In the genomic region with DNA sequence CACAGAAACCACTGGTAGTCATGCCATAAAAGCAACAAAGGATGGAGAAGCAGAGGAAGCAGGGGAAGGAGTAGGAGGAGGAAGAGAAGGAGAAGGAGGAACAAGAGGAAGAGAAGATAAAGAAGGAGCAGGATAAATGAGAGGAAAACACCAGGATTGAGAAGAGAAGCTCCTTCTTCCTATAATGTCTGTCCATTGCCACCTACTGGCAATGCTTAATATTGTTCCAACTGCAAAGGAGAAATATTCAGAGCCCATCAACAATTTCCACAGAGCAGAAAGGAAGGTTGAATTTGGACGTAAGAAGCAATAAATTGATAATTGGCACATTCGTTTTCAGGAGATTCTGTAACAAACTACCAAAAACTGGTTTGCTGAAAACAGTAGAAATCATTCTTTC, we compare ENCODE assay signal across 8 cellular contexts.
DNase-seq lines count a peak whose midpoint lies in the region; ATAC-seq and TF ChIP-seq lines count a peak whose summit lies in the region.

No MANE protein-coding gene starts in this region.

- peak; percentile 34 for DNase-seq in Ammon's horn (ENCODE audit: low spot score)
- no peak for DNase-seq in PC-9
- peak; percentile 30 to 65 for DNase-seq in foreskin fibroblast
- no peak for DNase-seq in hippocampal formation (lab: John Stamatoyannopoulos, UW)
- no peak for DNase-seq in NOMO-1 (lab: John Stamatoyannopoulos, UW; ENCODE audit: unreplicated experiment in 2 of 2)

- intact Hi-C loops in PC-9 (cut with micrococcal nuclease; ENCODE audit: unreplicated experiment): loop anchor here (2.0 to 10.0 kb wide), 4 partner anchors 237 to 1379 kb away; no protein-coding TSS in a partner anchor

- BruUV-seq in PC-9 (replicated peaks; lab: Mats Ljungman, UMichigan): no TSS peak

- no peaks in the 10 kb centered on the region for H3K4me1 ChIP-seq in HEK293 (ENCODE audit: control insufficient read depth, insufficient read depth, low read length)
- no peaks in the 10 kb centered on the region for H3K4me1 ChIP-seq in PC-9 (replicated peaks; ENCODE audit: insufficient read depth)

- H2AFZ ChIP-seq in PC-9: no peak overlapping the region

- no peaks in the 10 kb centered on the region for H4K20me1 ChIP-seq in PC-9 (ENCODE audit: insufficient read depth)

- H3K4me2 ChIP-seq in PC-9: no peak overlapping the region

- no peaks in the 10 kb centered on the region for H3K9me2 ChIP-seq in PC-9 (ENCODE audit: insufficient read depth)

- H3K79me2 ChIP-seq in PC-9 (ENCODE audit: low read depth): no peaks in the 10 kb centered on the region

- ATAC-seq in GM21515 (IDR thresholded peaks at IDR 0.05; ENCODE audit: unreplicated experiment): no peak
- no peak for ATAC-seq in GM21367 (IDR thresholded peaks at IDR 0.05; ENCODE audit: unreplicated experiment)

- H3K9me3 ChIP-seq in HEK293 (ENCODE audit: control insufficient read depth, insufficient read depth, low read depth, low read length) (no peaks in the 10 kb centered on the region), PC-9 (ENCODE audit: insufficient read depth, low read depth) (no peaks in the 10 kb centered on the region)

- H3F3A ChIP-seq in PC-9 (ENCODE audit: insufficient read depth, low read depth): no peaks in the 10 kb centered on the region

- TF ChIP-seq CTCF in HEK293 (tag by site-specific recombination; IDR thresholded peaks at IDR 0.05) (peak; percentile 17; the same call in 1 of the 2 replicates), PC-9 (conservative IDR thresholded peaks at IDR 0.05) (peak; percentile 72), foreskin fibroblast (IDR thresholded peaks at IDR 0.05; ENCODE audit: low read depth, low read length) (peak; percentile 58)

- no peak overlapping the region for H3K27ac ChIP-seq in HEK293 (ENCODE audit: extremely low read depth, low read depth, low read length)
- no peak overlapping the region for H3K27ac ChIP-seq in PC-9

- CTCF ChIA-PET in HEK293 (lab: Yijun Ruan, JAX) (interaction anchor here (0.7 kb wide), 1 partner anchor 803 kb away, joined by 4 read pairs; no protein-coding TSS in a partner anchor), PC-9 (lab: Charles Lee) (interaction anchor here (0.6 to 1.2 kb wide), 3 partner anchors 111 to 388 kb away, joined by 3 to 4 read pairs (median 4); no protein-coding TSS in a partner anchor)

- no peak overlapping the region for H3K4me3 ChIP-seq in HEK293 (ENCODE audit: low read depth, low read length)
- no peak overlapping the region for H3K4me3 ChIP-seq in PC-9
- no peak overlapping the region for H3K4me3 ChIP-seq in foreskin fibroblast (ENCODE audit: low read depth in 1 of 2, low read length in 2 of 2)

- POLR2A ChIA-PET in HEK293 (lab: Yijun Ruan, JAX) (no interaction called here), PC-9 (lab: Charles Lee; ENCODE audit: unreplicated experiment) (no interaction called here)

- no peaks in the 10 kb centered on the region for H3K27me3 ChIP-seq in PC-9 (ENCODE audit: insufficient read depth, low read depth)

- no peaks in the 10 kb centered on the region for H3K36me3 ChIP-seq in HEK293 (ENCODE audit: control insufficient read depth in 2 of 2, insufficient read depth in 1 of 2, low read length in 2 of 2)
- no peaks in the 10 kb centered on the region for H3K36me3 ChIP-seq in PC-9 (ENCODE audit: low read depth)

TF ChIP-seq in HEK293, 187 proteins besides CTCF, POLR2A, EP300 and RAD21:
- TF ChIP-seq, protein P1, sequence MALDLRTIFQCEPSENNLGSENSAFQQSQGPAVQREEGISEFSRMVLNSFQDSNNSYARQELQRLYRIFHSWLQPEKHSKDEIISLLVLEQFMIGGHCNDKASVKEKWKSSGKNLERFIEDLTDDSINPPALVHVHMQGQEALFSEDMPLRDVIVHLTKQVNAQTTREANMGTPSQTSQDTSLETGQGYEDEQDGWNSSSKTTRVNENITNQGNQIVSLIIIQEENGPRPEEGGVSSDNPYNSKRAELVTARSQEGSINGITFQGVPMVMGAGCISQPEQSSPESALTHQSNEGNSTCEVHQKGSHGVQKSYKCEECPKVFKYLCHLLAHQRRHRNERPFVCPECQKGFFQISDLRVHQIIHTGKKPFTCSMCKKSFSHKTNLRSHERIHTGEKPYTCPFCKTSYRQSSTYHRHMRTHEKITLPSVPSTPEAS (tag by site-specific recombination; IDR thresholded peaks at IDR 0.05): no peak
- TF ChIP-seq ZNF654 (tag by site-specific recombination; IDR thresholded peaks at IDR 0.05; ENCODE audit: low read depth): peak; percentile 40; the same call in 1 of the 2 replicates

Comparison
In these comparisons a context has a peak if more than half of its experiments do, and no peak if none do; other contexts are left out.
1. DNase-seq: peak in Ammon's horn (single experiment) and foreskin fibroblast (2 of 2); none in PC-9 (0 of 2), hippocampal formation (0 of 2) and NOMO-1 (0 of 2).
2. CTCF ChIP-seq: peak in every context shown above with its lines; median percentile 72 in PC-9; 58 in foreskin fibroblast; 17 in HEK293.